ENCODE assay signal across 30 cellular contexts in genomic region chr2:12361506-12361905, GRCh38.
DNase-seq lines count a peak whose midpoint lies in the region; FAIRE-seq and TF ChIP-seq lines count a peak whose summit lies in the region.
"Had no signal": no experiment of that assay in that cellular context is flagged by ENCODE, and none has a peak within 500 bp of the region (broad histone marks: within the 10 kb centered on the region; RNA-seq: fewer than 3 reads in every experiment).

No MANE protein-coding gene starts in this region.

- H3K79me2 ChIP-seq in trophoblast cell (ENCODE audit: control insufficient read depth, insufficient read depth, low read length, poor library complexity) = no peaks in the 10 kb centered on the region

- no peaks in the 10 kb centered on the region for H3K9me3 ChIP-seq in trophoblast cell (ENCODE audit: insufficient read depth, low read depth, low read length)
- H3K9me3 ChIP-seq: SK-N-SH had no signal

- H3K27ac ChIP-seq in trophoblast cell (ENCODE audit: low read depth, low read length) = no peak overlapping the region
- H3K27ac ChIP-seq: BLaER1 had no signal

- no peak overlapping the region for H4K12ac ChIP-seq in trophoblast cell (ENCODE audit: low read depth, low read length)

- H2BK12ac ChIP-seq in trophoblast cell (ENCODE audit: low read length) = no peak overlapping the region

- DNase-seq in ELF-1 (ENCODE audit: low read depth, low spot score) (peak; percentile 1), SK-N-DZ (ENCODE audit: low spot score) (peak; percentile 20), fibroblast of villous mesenchyme (ENCODE audit: low read depth) (peak; percentile 75), trophoblast cell (peak; percentile 5 to 57), COR-L47 (lab: John Stamatoyannopoulos, UW) (no peak), SHP77 (lab: John Stamatoyannopoulos, UW) (no peak), D721Med (ENCODE audit: insufficient read length, low spot score) (no peak)
- DNase-seq: CD4-positive, CD25-positive, alpha-beta regulatory T cell; DMS53; GDM1; KBM-7; MG63; NCI-H1105 treated with DMSO at 0.1 percent for 48 hours; NCI-H146; NCI-H1930; NCI-H2107; NCI-H446 treated with DMSO at 0.1 percent for 48 hours; NCI-H526; NCI-H82; NK-92 treated with Interleukin-12 subunit alpha and Interleukin-12 subunit beta, amount 100 ng/mL, for 24 hours; PC-3; RPMI8226; SIG-M5; SK-N-SH; SW 1271 had no signal

- H3K79me1 ChIP-seq in trophoblast cell (ENCODE audit: low read length) = no peaks in the 10 kb centered on the region

- no peak overlapping the region for H2BK120ac ChIP-seq in trophoblast cell (ENCODE audit: insufficient read depth, low read length, poor library complexity)

- H3K4ac ChIP-seq in trophoblast cell (ENCODE audit: low read depth, low read length) = no peak overlapping the region

- no peak overlapping the region for H4K91ac ChIP-seq in trophoblast cell (ENCODE audit: low read depth, low read length)

- H3K14ac ChIP-seq in trophoblast cell (ENCODE audit: low read length) = no peak overlapping the region

- no peak overlapping the region for H3K9ac ChIP-seq in trophoblast cell (ENCODE audit: low read length)
- H3K9ac ChIP-seq: BLaER1, SK-N-SH had no signal

- no peaks in the 10 kb centered on the region for H3K4me1 ChIP-seq in trophoblast cell (ENCODE audit: control insufficient read depth in 1 of 2, insufficient read depth in 2 of 2, low read length in 2 of 2)
- H3K4me1 ChIP-seq: BLaER1 had no signal

- FAIRE-seq in D721Med (lab: Jason Lieb, UNC) = no peak
- FAIRE-seq: GM12878, GM19239, H1, HepG2 had no signal

- H3K4me2 ChIP-seq in trophoblast cell (ENCODE audit: low read length) = no peak overlapping the region
- H3K4me2 ChIP-seq: BLaER1, SK-N-SH had no signal

- H3K36me3 ChIP-seq in trophoblast cell (ENCODE audit: control insufficient read depth in 1 of 2, insufficient read depth in 2 of 2, low read length in 2 of 2) = no peaks in the 10 kb centered on the region
- H3K36me3 ChIP-seq: BLaER1, MG63 had no signal

- no peak overlapping the region for H3K23ac ChIP-seq in trophoblast cell (ENCODE audit: low read length)

- H2AFZ ChIP-seq in trophoblast cell (ENCODE audit: insufficient read depth, low read length, poor library complexity) = no peak overlapping the region

- no peak overlapping the region for H3K18ac ChIP-seq in trophoblast cell (ENCODE audit: low read length)

- no peak overlapping the region for H2BK5ac ChIP-seq in trophoblast cell (ENCODE audit: low read depth, low read length, poor library complexity)

- no peak overlapping the region for H4K8ac ChIP-seq in trophoblast cell (ENCODE audit: low read depth, low read length)

- no peak for TF ChIP-seq CTCF in fibroblast of villous mesenchyme (IDR thresholded peaks at IDR 0.05; ENCODE audit: insufficient read depth, low read depth, low read length)
- TF ChIP-seq CTCF in D721Med (IDR thresholded peaks at IDR 0.05; ENCODE audit: insufficient read depth, missing control alignments) = no peak

- H3K4me3 ChIP-seq in fibroblast of villous mesenchyme (ENCODE audit: low read depth, low read length) (no peak overlapping the region), trophoblast cell (ENCODE audit: low read depth, low read length) (no peak overlapping the region)
- H3K4me3 ChIP-seq: BLaER1, GM12878, MG63 had no signal

- H2AK5ac ChIP-seq in trophoblast cell (ENCODE audit: low read length) = no peak overlapping the region

- no CpG with 5 or more reads among the region's 4 CpGs for WGBS in trophoblast cell (ENCODE audit: extremely low coverage, insufficient coverage, insufficient read length)

- H3K27me3 ChIP-seq in trophoblast cell (ENCODE audit: insufficient read depth, low read length) = no peaks in the 10 kb centered on the region
- H3K27me3 ChIP-seq: BLaER1, MG63 had no signal

Comparison
In these comparisons a context has a peak if more than half of its experiments do, and no peak if none do; other contexts are left out.
1. DNase-seq: peak in ELF-1 (single experiment), SK-N-DZ (single experiment), fibroblast of villous mesenchyme (single experiment) and trophoblast cell (2 of 2); none in COR-L47 (single experiment), SHP77 (0 of 2) and D721Med (single experiment).